ENCODE assay signal across 8 cellular contexts in genomic region chr20:63216041-63216848, GRCh38. TPM values are rescaled to one million over a fixed set of nuclear protein-coding genes. Genes with fewer than 3 reads are reported as not detected.
A peak's percentile ranks its signal among the peaks of the same experiment; 100 is the strongest.
DNase-seq lines count a peak whose midpoint lies in the region; ATAC-seq, FAIRE-seq and TF ChIP-seq lines count a peak whose summit lies in the region.

Gene YTHDF1 (minus strand): TSS chr20:63216131. CDS start chr20:63215892, 239 bp downstream.

- H3K4me1 ChIP-seq in parathyroid adenoma (peaks cover 17% of the 10 kb centered on the region), tibial artery (peaks cover 0 to 50% (median 31%) of the 10 kb centered on the region in 4 donors)

- no peak for TF ChIP-seq CTCF in parathyroid adenoma (IDR thresholded peaks at IDR 0.05)
- TF ChIP-seq CTCF in tibial artery (IDR thresholded peaks at IDR 0.05): no peak

- H3K9me3 ChIP-seq in parathyroid adenoma (ENCODE audit: control insufficient read depth, low read length) (no peaks in the 10 kb centered on the region), tibial artery (no peaks in the 10 kb centered on the region)

- peak within 1 kb of the TSS; percentile 77 for H3K4me3 ChIP-seq in parathyroid adenoma (ENCODE audit: low read depth, low read length)
- H3K4me3 ChIP-seq in tibial artery: peak within 1 kb of the TSS; percentile 95 to 98

- H3K36me3 ChIP-seq in parathyroid adenoma (ENCODE audit: control insufficient read depth, insufficient read depth, low read length) (no peaks in the 10 kb centered on the region), tibial artery (peaks cover 0 to 33% (median 19%) of the 10 kb centered on the region in 3 donors)

- H3K27ac ChIP-seq in parathyroid adenoma (peak within 1 kb of the TSS; percentile 87), tibial artery (peak within 1 kb of the TSS; percentile 79 to 81)

- intact Hi-C loops in Right ventricle myocardium superior (cut with DNase I): no loop called here
- intact Hi-C loops in tibial artery (cut with DNase I; ENCODE audit: low total_unique reads): no loop called here

- H3K9ac ChIP-seq in parathyroid adenoma: peak within 1 kb of the TSS; percentile 63

- no peaks in the 10 kb centered on the region for H3K27me3 ChIP-seq in parathyroid adenoma (ENCODE audit: control insufficient read depth, insufficient read depth, low read length)
- H3K27me3 ChIP-seq in tibial artery: peaks cover 0 to 23% of the 10 kb centered on the region in 2 donors

- peak; percentile 92 for ATAC-seq in HG02798 (IDR thresholded peaks at IDR 0.05; ENCODE audit: poor library complexity, unreplicated experiment)
- peak; percentile 98 for ATAC-seq in Right ventricle myocardium superior (ENCODE audit: poor library complexity)

- H2AFZ ChIP-seq in parathyroid adenoma: peak within 1 kb of the TSS; percentile 95

- peaks cover 43% of the 10 kb centered on the region for H3K79me2 ChIP-seq in parathyroid adenoma

- peak within 1 kb of the TSS; percentile 98 for H3K4me2 ChIP-seq in parathyroid adenoma (ENCODE audit: low read length)

- FAIRE-seq in GM12891 (lab: Jason Lieb, UNC): peak; percentile 99

- TF ChIP-seq POLR2A in GM12891 (IDR thresholded peaks at IDR 0.05; ENCODE audit: low read depth, low read length): no peak

- DNase-seq in GM12891 (ENCODE audit: insufficient read length, low spot score) (peak; percentile 100), NCI-H1417 treated with DMSO at 0.1 percent for 48 hours (lab: John Stamatoyannopoulos, UW) (peak; percentile 90), SW 1271 (lab: John Stamatoyannopoulos, UW) (peak; percentile 86 to 95), Right ventricle myocardium superior (peak; percentile 98), tibial artery (peak; percentile 95 to 98)
- DNase-seq in activated naive CD8-positive, alpha-beta T cell treated with anti-CD3 and anti-CD28 coated beads, Interleukin-2, amount 50 U/mL, for 16 hours (ENCODE audit: low read depth, low spot score): peak; percentile 87

TF ChIP-seq in GM12891, 5 proteins besides CTCF, POLR2A, EP300 and RAD21:
- no peak for TF ChIP-seq POLR2AphosphoS5 (IDR thresholded peaks at IDR 0.05; ENCODE audit: low read depth, low read length)
- peak; percentile 6 for TF ChIP-seq PAX5 (IDR thresholded peaks at IDR 0.05; ENCODE audit: insufficient read depth, low read length, severe bottlenecking)

RNA-seq across cellular contexts. Expression of gene YTHDF1, which starts in this region (rescaled TPM):
- polyA plus RNA-seq in GM12891 (2012; ENCODE audit: low read depth, missing spikeins): 15.7 TPM
- total RNA-seq in Right ventricle myocardium superior: 21.1 TPM

Comparison
In these comparisons a context has a peak if more than half of its experiments do, and no peak if none do; other contexts are left out.
1. Peak in every context shown above with its lines: DNase-seq, ATAC-seq, H3K4me3 ChIP-seq and H3K27ac ChIP-seq.